Comparison of ENCODE assay signal across 12 cellular contexts in the genomic region with DNA sequence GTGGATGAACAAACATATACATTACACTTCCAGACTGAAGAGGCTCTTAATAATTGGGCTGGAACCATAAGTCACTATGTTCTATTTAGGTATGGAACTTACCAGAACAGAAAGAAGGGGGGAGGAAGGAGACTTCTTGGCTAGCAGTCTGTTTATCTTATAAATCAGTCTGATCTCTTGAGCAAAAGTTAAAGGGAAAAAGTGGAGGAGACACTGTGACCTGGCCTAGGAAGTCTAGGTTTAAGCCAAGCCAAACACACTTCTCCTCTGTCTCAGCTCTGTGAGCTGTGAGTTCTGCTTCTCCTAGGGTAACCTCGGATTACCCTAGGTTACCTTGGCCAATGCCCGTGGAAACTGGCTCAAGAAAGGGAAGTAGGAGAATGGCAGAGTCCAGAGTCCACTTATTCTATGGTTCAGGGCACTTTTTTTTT.
DNase-seq lines count a peak whose midpoint lies in the region; ATAC-seq and TF ChIP-seq lines count a peak whose summit lies in the region.
"Had no signal": no experiment of that assay in that cellular context is flagged by ENCODE, and none has a peak within 500 bp of the region (broad histone marks: within the 10 kb centered on the region; RNA-seq: fewer than 3 reads in every experiment).

No MANE protein-coding gene starts in this region.

- H3K9me3 Mint-ChIP-seq in activated T-cell treated with anti-CD3 and anti-CD28 coated beads, Interleukin-2, amount 50 U/mL, for 24 hours: peaks cover 9% of the 10 kb centered on the region
- H3K9me3 Mint-ChIP-seq: IgD-negative memory B cell had no signal

- peaks cover 65% of the 10 kb centered on the region for H3K4me1 Mint-ChIP-seq in activated T-cell treated with anti-CD3 and anti-CD28 coated beads, Interleukin-2, amount 50 U/mL, for 24 hours (ENCODE audit: low read depth)

- no peak for TF ChIP-seq POLR2A in transverse colon (IDR thresholded peaks at IDR 0.05)

- H3K27ac Mint-ChIP-seq in activated T-cell treated with anti-CD3 and anti-CD28 coated beads, Interleukin-2, amount 50 U/mL, for 24 hours: peak overlapping the region; percentile 1

- H3K36me3 Mint-ChIP-seq in activated T-cell treated with anti-CD3 and anti-CD28 coated beads, Interleukin-2, amount 50 U/mL, for 24 hours (ENCODE audit: low read depth): peaks cover 11% of the 10 kb centered on the region

- intact Hi-C loops in left colon (cut with DNase I, micrococcal nuclease): no loop called here
- intact Hi-C loops in transverse colon (cut with DNase I; ENCODE audit: low total_unique reads): no loop called here

- in situ Hi-C loops in transverse colon (cut with MboI; ENCODE audit: low pct_ligation_motif_present in 1 of 4, low pct_unique_long_range_greater_than_20kb in 1 of 4, low sequenced_read_pairs in 3 of 4): no loop called here
- in situ Hi-C loops in brain microvascular endothelial cell (cut with HindIII; ENCODE audit: low pct_ligation_motif_present, low sequenced_read_pairs): no loop called here

- ATAC-seq in left colon: peak; percentile 81

- no peaks in the 10 kb centered on the region for H3K27me3 Mint-ChIP-seq in activated T-cell treated with anti-CD3 and anti-CD28 coated beads, Interleukin-2, amount 50 U/mL, for 24 hours
- H3K27me3 Mint-ChIP-seq: IgD-negative memory B cell had no signal

- 31% methylated on average over 2 of the region's 2 CpGs; no CpG with 5 or more reads in 1 of the 2 donors for WGBS in transverse colon (ENCODE audit: low coverage in 1 of 2), 2 donors

- H3K27ac ChIP-seq in VCaP (0 out of 2 replicates have a peak overlapping the region, but pooled peaks have one; percentile 3), transverse colon (peak overlapping the region in 1 of 4 donors; percentile 36), brain microvascular endothelial cell (no peak overlapping the region)

- no peak for DNase-seq in activated T-cell treated with anti-CD3 and anti-CD28 coated beads, Interleukin-2, amount 50 U/mL, for 24 hours
- no peak for DNase-seq in activated T-cell treated with anti-CD3 and anti-CD28 coated beads for 4 hours
- DNase-seq in left colon: peak in 1 of 2 donors; percentile 46
- DNase-seq in transverse colon: peak; percentile 25
- DNase-seq in GOT3 (lab: John Stamatoyannopoulos, UW): no peak
- no peak for DNase-seq in NCI-H510A (lab: John Stamatoyannopoulos, UW)
- DNase-seq in brain microvascular endothelial cell: no peak
- DNase-seq: amniotic stem cell, erythroblast, NCI-H2171 treated with DMSO at 0.1 percent for 48 hours had no signal

- TF ChIP-seq CTCF in VCaP (conservative IDR thresholded peaks at IDR 0.05): no peak
- TF ChIP-seq CTCF in transverse colon (IDR thresholded peaks at IDR 0.05): no peak
- TF ChIP-seq CTCF in brain microvascular endothelial cell (IDR thresholded peaks at IDR 0.05; ENCODE audit: low read depth, low read length, missing control alignments): no peak

- H3K4me3 ChIP-seq in transverse colon (no peak overlapping the region), brain microvascular endothelial cell (ENCODE audit: low read depth, low read length) (no peak overlapping the region)

- H3K27me3 ChIP-seq in transverse colon (no peaks in the 10 kb centered on the region), brain microvascular endothelial cell (replicated peaks) (no peaks in the 10 kb centered on the region)

- peaks cover 0 to 42% (median 15%) of the 10 kb centered on the region in 4 donors for H3K4me1 ChIP-seq in transverse colon

- H3K4me3 Mint-ChIP-seq in activated T-cell treated with anti-CD3 and anti-CD28 coated beads, Interleukin-2, amount 50 U/mL, for 24 hours: no peak overlapping the region
- H3K4me3 Mint-ChIP-seq: IgD-negative memory B cell had no signal

- no peak for TF ChIP-seq EP300 in transverse colon (IDR thresholded peaks at IDR 0.05; ENCODE audit: low read depth)

- H3K9me3 ChIP-seq in transverse colon: no peaks in the 10 kb centered on the region

- H3K36me3 ChIP-seq in transverse colon: no peaks in the 10 kb centered on the region
- no peaks in the 10 kb centered on the region for H3K36me3 ChIP-seq in brain microvascular endothelial cell (replicated peaks)
